8 cellular contexts compared by ENCODE assay signal in genomic region chr10:113454341-113455061, GRCh38.
DNase-seq lines count a peak whose midpoint lies in the region; ATAC-seq and TF ChIP-seq lines count a peak whose summit lies in the region.

No MANE protein-coding gene starts in this region.

- peak; percentile 28 for DNase-seq in NCI-H748 (lab: John Stamatoyannopoulos, UW; ENCODE audit: unreplicated experiment)
- DNase-seq in NCI-H748 treated with DMSO at 0.1 percent for 48 hours (lab: John Stamatoyannopoulos, UW), result no peak
- DNase-seq in HT-29 (ENCODE audit: low spot score), result peak; percentile 53
- peak; percentile 14 to 21 for DNase-seq in activated CD4-positive, alpha-beta T cell treated with anti-CD3 and anti-CD28 coated beads, Interleukin-2, amount 50 U/mL, for 48 hours
- peak in 4 of 5 donors; percentile 24 to 68 (median 34) for DNase-seq in heart left ventricle
- no peak for DNase-seq in retinal pigment epithelial cell (ENCODE audit: low read depth)
- DNase-seq in AML-193 (lab: John Stamatoyannopoulos, UW), result no peak

- ATAC-seq in heart left ventricle (peak; percentile 33 to 59 (median 48)), HG03095 (IDR thresholded peaks at IDR 0.05; ENCODE audit: unreplicated experiment) (no peak)

- TF ChIP-seq POLR2A in heart left ventricle (IDR thresholded peaks at IDR 0.05), result no peak

- peaks cover 0 to 14% (median 0%) of the 10 kb centered on the region in 9 donors for H3K27me3 ChIP-seq in heart left ventricle

- TF ChIP-seq CTCF in heart left ventricle (IDR thresholded peaks at IDR 0.05), result peak; percentile 38 to 74 (median 56)
- TF ChIP-seq CTCF in retinal pigment epithelial cell (conservative IDR thresholded peaks at IDR 0.05; ENCODE audit: low read depth, low read length), result peak; percentile 81

- H3K4me3 ChIP-seq in heart left ventricle, result peak overlapping the region in 3 of 12 donors; percentile 10 to 26 (median 15)
- no peak overlapping the region for H3K4me3 ChIP-seq in retinal pigment epithelial cell (ENCODE audit: low read length)

- WGBS in heart left ventricle, 4 donors, result 6 to 11% (median 9%) methylated on average over 15 of the region's 15 CpGs

- no peaks in the 10 kb centered on the region for H3K36me3 ChIP-seq in heart left ventricle

- H3K9me3 ChIP-seq in heart left ventricle, result peaks cover 0 to 3% (median 0%) of the 10 kb centered on the region in 12 donors

- H3K4me1 ChIP-seq in heart left ventricle, result peaks cover 0 to 6% (median 0%) of the 10 kb centered on the region in 12 donors

- no peak overlapping the region for H3K27ac ChIP-seq in heart left ventricle

- intact Hi-C loops in heart left ventricle (cut with DNase I), result loop anchor here in 2 of 10 donors (5.0 to 10.0 kb wide), 2 partner anchors 60 to 662 kb away; no protein-coding TSS in a partner anchor

Comparison
In these comparisons a context has a peak if more than half of its experiments do, and no peak if none do; other contexts are left out.
1. DNase-seq: peak in NCI-H748 (single experiment), HT-29 (single experiment), activated CD4-positive, alpha-beta T cell treated with anti-CD3 and anti-CD28 coated beads, Interleukin-2, amount 50 U/mL, for 48 hours (2 of 2) and heart left ventricle (4 of 5); none in NCI-H748 treated with DMSO at 0.1 percent for 48 hours (single experiment), retinal pigment epithelial cell (single experiment) and AML-193 (0 of 2).